14 cellular contexts compared by ENCODE assay signal in the genomic region with DNA sequence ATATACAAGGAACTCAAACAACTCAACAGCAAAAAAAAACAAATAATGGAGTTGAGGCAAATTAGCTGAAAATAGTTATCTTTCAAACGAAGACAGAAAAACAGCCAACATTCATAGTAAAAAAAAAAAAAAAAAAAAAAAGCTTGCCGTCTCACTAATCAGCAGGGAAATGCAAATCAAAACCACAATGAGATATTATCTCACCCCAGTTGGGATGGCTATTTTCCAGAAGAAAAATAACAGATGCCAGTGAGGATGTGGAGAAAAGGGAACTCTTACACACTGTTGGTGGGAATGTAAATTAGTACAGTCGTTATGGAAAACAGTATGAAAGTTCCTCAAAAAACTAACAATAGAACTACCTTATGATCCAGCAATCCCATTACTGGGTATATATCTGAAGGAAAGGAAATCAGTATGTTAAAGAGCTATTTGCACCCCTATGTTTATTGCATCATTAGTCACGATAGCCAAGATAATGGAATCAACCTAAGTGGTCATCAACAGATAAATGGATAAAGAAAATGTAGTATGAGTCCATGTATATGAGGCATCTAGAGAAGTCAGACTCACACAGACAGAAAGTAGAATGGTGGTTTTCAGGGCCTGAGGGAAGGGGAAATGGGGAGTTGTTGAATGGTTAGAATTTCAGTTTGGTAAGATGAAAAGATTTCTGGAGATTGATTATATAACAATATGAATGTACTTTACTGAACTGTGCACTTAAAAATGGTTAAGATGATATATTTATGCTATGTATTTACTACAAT. TPM values are rescaled to one million over a fixed set of nuclear protein-coding genes. Genes with fewer than 3 reads are reported as not detected.
DNase-seq lines count a peak whose midpoint lies in the region; ATAC-seq and TF ChIP-seq lines count a peak whose summit lies in the region.
"Had no signal": no experiment of that assay in that cellular context is flagged by ENCODE, and none has a peak within 500 bp of the region (broad histone marks: within the 10 kb centered on the region; RNA-seq: fewer than 3 reads in every experiment).

No MANE protein-coding gene starts in this region.

- intact Hi-C loops in CD14-positive monocyte (cut with micrococcal nuclease): no loop called here
- intact Hi-C loops in activated T-helper 2 cell treated with anti-CD3 and anti-CD28 coated beads, Interferon-gamma antibody, Interleukin-2, Interleukin-4, amounts not matched to agents 10 μg/mL and 5 μg/mL and 100 μg/mL, durations not matched to agents 14 hours and 24 hours and 36 hours (cut with micrococcal nuclease): loop anchor here (5.0 kb wide), 1 partner anchor 48 kb away; no protein-coding TSS in a partner anchor

- H3K27ac ChIP-seq in KOPT-K1 (ENCODE audit: low read depth, low read length, poor library complexity, severe bottlenecking): peak overlapping the region; percentile 19
- H3K27ac ChIP-seq: GM23248 had no signal

- H3K4me3 Mint-ChIP-seq in CD14-positive monocyte: no peak overlapping the region
- peak overlapping the region; percentile 6 for H3K4me3 Mint-ChIP-seq in activated T-helper 2 cell treated with anti-CD3 and anti-CD28 coated beads, Interferon-gamma antibody, Interleukin-2, Interleukin-4, amounts not matched to agents 10 μg/mL and 5 μg/mL and 100 μg/mL, durations not matched to agents 14 hours and 24 hours and 36 hours (ENCODE audit: low read depth)
- H3K4me3 Mint-ChIP-seq: WTC11 had no signal

- H3K36me3 Mint-ChIP-seq in CD14-positive monocyte: peaks cover 68 to 70% of the 10 kb centered on the region in 2 donors
- H3K36me3 Mint-ChIP-seq in activated T-helper 2 cell treated with anti-CD3 and anti-CD28 coated beads, Interferon-gamma antibody, Interleukin-2, Interleukin-4, amounts not matched to agents 10 μg/mL and 5 μg/mL and 100 μg/mL, durations not matched to agents 14 hours and 24 hours and 36 hours (ENCODE audit: low read depth): peaks cover 94% of the 10 kb centered on the region

- H3K9me3 Mint-ChIP-seq in CD14-positive monocyte: peaks cover 6 to 19% (median 15%) of the 10 kb centered on the region in 7 donors
- H3K9me3 Mint-ChIP-seq in activated T-helper 2 cell treated with anti-CD3 and anti-CD28 coated beads, Interferon-gamma antibody, Interleukin-2, Interleukin-4, amounts not matched to agents 10 μg/mL and 5 μg/mL and 100 μg/mL, durations not matched to agents 14 hours and 24 hours and 36 hours: peaks cover 20% of the 10 kb centered on the region

- H3K4me1 Mint-ChIP-seq in CD14-positive monocyte: peaks cover 11% of the 10 kb centered on the region
- peaks cover 24% of the 10 kb centered on the region for H3K4me1 Mint-ChIP-seq in activated T-helper 2 cell treated with anti-CD3 and anti-CD28 coated beads, Interferon-gamma antibody, Interleukin-2, Interleukin-4, amounts not matched to agents 10 μg/mL and 5 μg/mL and 100 μg/mL, durations not matched to agents 14 hours and 24 hours and 36 hours (ENCODE audit: low read depth)
- H3K4me1 Mint-ChIP-seq: WTC11 had no signal

- ATAC-seq in GM21717 (IDR thresholded peaks at IDR 0.05; ENCODE audit: unreplicated experiment): no peak
- ATAC-seq: WTC11 had no signal

- H3K36me3 ChIP-seq in KOPT-K1 (ENCODE audit: insufficient read depth, low read length): peaks cover 100% of the 10 kb centered on the region

- no peak for TF ChIP-seq CTCF in CD14-positive monocyte (IDR thresholded peaks at IDR 0.05)
- TF ChIP-seq CTCF in fibroblast of villous mesenchyme (IDR thresholded peaks at IDR 0.05; ENCODE audit: insufficient read depth, low read depth, low read length): no peak

- H3K27me3 Mint-ChIP-seq in CD14-positive monocyte (ENCODE audit: low read depth in 3 of 3): no peaks in the 10 kb centered on the region
- no peaks in the 10 kb centered on the region for H3K27me3 Mint-ChIP-seq in activated T-helper 2 cell treated with anti-CD3 and anti-CD28 coated beads, Interferon-gamma antibody, Interleukin-2, Interleukin-4, amounts not matched to agents 10 μg/mL and 5 μg/mL and 100 μg/mL, durations not matched to agents 14 hours and 24 hours and 36 hours (ENCODE audit: low read depth)

- no peak overlapping the region for H3K4me3 ChIP-seq in fibroblast of villous mesenchyme (ENCODE audit: low read depth, low read length)
- H3K4me3 ChIP-seq: GM23248 had no signal

- peaks cover 10% of the 10 kb centered on the region for H3K9me3 ChIP-seq in KOPT-K1 (ENCODE audit: insufficient read depth, low read length, poor library complexity, severe bottlenecking)

- no peak for DNase-seq in CD14-positive monocyte (ENCODE audit: low spot score)
- no peak for DNase-seq in activated T-helper 2 cell treated with anti-CD3 and anti-CD28 coated beads, Interferon-gamma antibody, Interleukin-2, Interleukin-4, amounts not matched to agents 10 μg/mL and 5 μg/mL and 100 μg/mL, durations not matched to agents 14 hours and 24 hours and 36 hours (ENCODE audit: low spot score)
- peak; percentile 62 for DNase-seq in fibroblast of villous mesenchyme (ENCODE audit: low read depth)
- DNase-seq in mucosa of gallbladder (ENCODE audit: low spot score): no peak
- no peak for DNase-seq in hypothalamus (lab: John Stamatoyannopoulos, UW)
- no peak for DNase-seq in NK-92 (lab: John Stamatoyannopoulos, UW; ENCODE audit: unreplicated experiment)
- DNase-seq: activated CD8-positive, alpha-beta memory T cell treated with anti-CD3 and anti-CD28 coated beads, Interleukin-2, amount 50 U/mL, for 48 hours; AML-193; DMS79; stimulated activated CD4-positive, alpha-beta T cell treated with anti-CD3 and anti-CD28 coated beads, Interleukin-1b, Interleukin-23, amount 100 ng/mL, for 48 hours had no signal

- H3K27ac Mint-ChIP-seq in CD14-positive monocyte: peak overlapping the region in 5 of 7 donors; percentile 5 to 89 (median 25)
- peak overlapping the region; percentile 8 for H3K27ac Mint-ChIP-seq in activated T-helper 2 cell treated with anti-CD3 and anti-CD28 coated beads, Interferon-gamma antibody, Interleukin-2, Interleukin-4, amounts not matched to agents 10 μg/mL and 5 μg/mL and 100 μg/mL, durations not matched to agents 14 hours and 24 hours and 36 hours
- H3K27ac Mint-ChIP-seq: WTC11 had no signal

RNA-seq across cellular contexts. Expression of gene USP35, which starts 56.0 kb away (rescaled TPM):
- under 1 TPM; 0.42 to 0.63 TPM for polyA plus RNA-seq in CD14-positive monocyte
- total RNA-seq in activated T-helper 2 cell treated with anti-CD3 and anti-CD28 coated beads, Interferon-gamma antibody, Interleukin-2, Interleukin-4, amounts not matched to agents 10 μg/mL and 5 μg/mL and 100 μg/mL, durations not matched to agents 14 hours and 24 hours and 36 hours: 12.9 and 14.6 TPM in 2 replicates
- total RNA-seq in fibroblast of villous mesenchyme (10.8 and 12.9 TPM in 2 replicates), mucosa of gallbladder (10.4 TPM)

RNA-seq across cellular contexts. Expression of gene KCTD21, which starts 56.3 kb away (rescaled TPM):
- polyA plus RNA-seq in CD14-positive monocyte: 1 to 10 TPM; 3.2 to 5.2 TPM
- total RNA-seq in activated T-helper 2 cell treated with anti-CD3 and anti-CD28 coated beads, Interferon-gamma antibody, Interleukin-2, Interleukin-4, amounts not matched to agents 10 μg/mL and 5 μg/mL and 100 μg/mL, durations not matched to agents 14 hours and 24 hours and 36 hours: 10.0 and 10.4 TPM in 2 replicates
- 8.1 and 11.2 TPM in 2 replicates for total RNA-seq in fibroblast of villous mesenchyme
- 16.4 TPM for total RNA-seq in mucosa of gallbladder
